Comparison of ENCODE assay signal across 1 cellular context in the genomic region with DNA sequence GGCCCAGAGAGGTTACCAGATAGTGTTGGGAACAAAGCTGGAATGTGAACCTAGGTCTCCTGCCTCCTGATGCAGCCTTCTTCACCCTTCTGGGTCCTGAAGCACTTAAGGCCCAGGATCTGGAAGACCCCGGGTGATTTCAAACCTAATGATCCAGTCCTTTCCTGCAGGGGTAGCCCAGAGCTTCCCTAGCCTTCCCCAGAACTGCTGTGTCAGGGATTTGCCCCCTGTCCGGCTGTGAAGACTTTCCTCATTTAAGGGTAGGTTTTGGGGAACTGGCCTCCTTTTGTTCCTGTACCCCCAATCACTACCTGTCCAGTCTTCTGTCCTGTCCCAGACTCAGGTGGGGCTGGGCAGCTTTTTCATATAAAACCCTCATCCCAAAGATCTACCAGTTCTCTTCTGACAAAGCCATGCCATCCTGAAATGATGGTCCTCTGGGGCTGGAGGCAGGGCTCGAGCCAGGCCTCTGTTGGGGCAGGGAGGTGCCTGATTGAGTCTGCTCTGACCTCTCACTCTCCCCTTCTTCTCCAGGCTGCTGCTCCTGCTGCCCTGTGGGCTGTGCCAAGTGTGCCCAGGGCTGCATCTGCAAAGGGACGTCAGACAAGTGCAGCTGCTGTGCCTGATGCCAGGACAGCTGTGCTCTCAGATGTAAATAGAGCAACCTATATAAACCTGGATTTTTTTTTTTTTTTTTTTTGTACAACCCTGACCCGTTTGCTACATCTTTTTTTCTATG.
TF ChIP-seq lines count a peak whose summit lies in the region.

No MANE protein-coding gene starts in this region.

TF ChIP-seq in WTC11, 78 proteins besides CTCF, POLR2A, EP300 and RAD21 (continued from another document):
- no peak for TF ChIP-seq ATF6 (CRISPR knock-in tag; IDR thresholded peaks at IDR 0.05)
- TF ChIP-seq ZNF317 (CRISPR knock-in tag; IDR thresholded peaks at IDR 0.05; ENCODE audit: borderline replicate concordance, low read depth): no peak
